Comparison of ENCODE assay signal across 2 cellular contexts in the genomic region with DNA sequence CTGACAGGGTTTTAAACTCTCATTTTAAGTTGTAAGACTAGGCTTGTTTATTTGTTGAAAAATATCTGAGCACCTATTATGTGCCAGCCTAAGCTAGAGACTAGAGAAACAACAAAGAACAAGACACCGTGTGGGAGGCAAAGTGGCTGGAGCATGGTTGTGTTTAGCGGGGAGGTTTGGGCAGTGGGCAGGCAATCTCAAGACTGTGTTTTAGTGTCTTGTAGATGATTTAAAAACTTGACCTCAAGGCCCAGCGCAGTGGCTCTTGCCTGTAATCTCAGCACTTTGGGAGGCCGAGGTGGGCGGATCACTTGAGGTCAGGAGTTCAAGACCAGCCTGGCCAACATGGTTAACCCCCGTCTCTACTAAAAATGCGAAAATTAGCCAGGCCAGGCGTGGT.
TF ChIP-seq lines count a peak whose summit lies in the region.

No MANE protein-coding gene starts in this region.

TF ChIP-seq in IMR-90, 13 proteins besides CTCF, POLR2A, EP300 and RAD21:
- no peak for TF ChIP-seq BHLHE40 (IDR thresholded peaks at IDR 0.05; ENCODE audit: low read depth, low read length)
- no peak for TF ChIP-seq MAZ (IDR thresholded peaks at IDR 0.05; ENCODE audit: borderline replicate concordance, low read depth, low read length)
- TF ChIP-seq, protein P1, sequence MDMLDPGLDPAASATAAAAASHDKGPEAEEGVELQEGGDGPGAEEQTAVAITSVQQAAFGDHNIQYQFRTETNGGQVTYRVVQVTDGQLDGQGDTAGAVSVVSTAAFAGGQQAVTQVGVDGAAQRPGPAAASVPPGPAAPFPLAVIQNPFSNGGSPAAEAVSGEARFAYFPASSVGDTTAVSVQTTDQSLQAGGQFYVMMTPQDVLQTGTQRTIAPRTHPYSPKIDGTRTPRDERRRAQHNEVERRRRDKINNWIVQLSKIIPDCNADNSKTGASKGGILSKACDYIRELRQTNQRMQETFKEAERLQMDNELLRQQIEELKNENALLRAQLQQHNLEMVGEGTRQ (IDR thresholded peaks at IDR 0.05; ENCODE audit: low read depth, low read length): no peak
- TF ChIP-seq NFE2L2 (IDR thresholded peaks at IDR 0.05; ENCODE audit: low read depth, low read length): no peak
- no peak for TF ChIP-seq FOS (IDR thresholded peaks at IDR 0.05; ENCODE audit: low read depth, low read length)
- TF ChIP-seq CEBPB (IDR thresholded peaks at IDR 0.05; ENCODE audit: low read depth, low read length): no peak
- TF ChIP-seq MXI1 (IDR thresholded peaks at IDR 0.05; ENCODE audit: borderline replicate concordance, low read depth, low read length): no peak
- no peak for TF ChIP-seq MAFK (IDR thresholded peaks at IDR 0.05; ENCODE audit: low read depth, low read length)
- no peak for TF ChIP-seq RFX5 (IDR thresholded peaks at IDR 0.05; ENCODE audit: low read depth, low read length)
- TF ChIP-seq, protein P2, sequence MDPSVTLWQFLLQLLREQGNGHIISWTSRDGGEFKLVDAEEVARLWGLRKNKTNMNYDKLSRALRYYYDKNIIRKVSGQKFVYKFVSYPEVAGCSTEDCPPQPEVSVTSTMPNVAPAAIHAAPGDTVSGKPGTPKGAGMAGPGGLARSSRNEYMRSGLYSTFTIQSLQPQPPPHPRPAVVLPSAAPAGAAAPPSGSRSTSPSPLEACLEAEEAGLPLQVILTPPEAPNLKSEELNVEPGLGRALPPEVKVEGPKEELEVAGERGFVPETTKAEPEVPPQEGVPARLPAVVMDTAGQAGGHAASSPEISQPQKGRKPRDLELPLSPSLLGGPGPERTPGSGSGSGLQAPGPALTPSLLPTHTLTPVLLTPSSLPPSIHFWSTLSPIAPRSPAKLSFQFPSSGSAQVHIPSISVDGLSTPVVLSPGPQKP (IDR thresholded peaks at IDR 0.05; ENCODE audit: borderline replicate concordance, low read depth, low read length): no peak
- TF ChIP-seq SMC3 (IDR thresholded peaks at IDR 0.05; ENCODE audit: low read depth, low read length): no peak
- TF ChIP-seq RCOR1 (IDR thresholded peaks at IDR 0.05; ENCODE audit: insufficient replicate concordance, low read length): no peak
- TF ChIP-seq CHD1 (IDR thresholded peaks at IDR 0.05; ENCODE audit: low read depth, low read length): no peak

TF ChIP-seq in WTC11, 78 proteins besides CTCF, POLR2A, EP300 and RAD21:
- TF ChIP-seq, protein P3, sequence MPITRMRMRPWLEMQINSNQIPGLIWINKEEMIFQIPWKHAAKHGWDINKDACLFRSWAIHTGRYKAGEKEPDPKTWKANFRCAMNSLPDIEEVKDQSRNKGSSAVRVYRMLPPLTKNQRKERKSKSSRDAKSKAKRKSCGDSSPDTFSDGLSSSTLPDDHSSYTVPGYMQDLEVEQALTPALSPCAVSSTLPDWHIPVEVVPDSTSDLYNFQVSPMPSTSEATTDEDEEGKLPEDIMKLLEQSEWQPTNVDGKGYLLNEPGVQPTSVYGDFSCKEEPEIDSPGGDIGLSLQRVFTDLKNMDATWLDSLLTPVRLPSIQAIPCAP (CRISPR knock-in tag; IDR thresholded peaks at IDR 0.05): no peak
- TF ChIP-seq, protein P4, sequence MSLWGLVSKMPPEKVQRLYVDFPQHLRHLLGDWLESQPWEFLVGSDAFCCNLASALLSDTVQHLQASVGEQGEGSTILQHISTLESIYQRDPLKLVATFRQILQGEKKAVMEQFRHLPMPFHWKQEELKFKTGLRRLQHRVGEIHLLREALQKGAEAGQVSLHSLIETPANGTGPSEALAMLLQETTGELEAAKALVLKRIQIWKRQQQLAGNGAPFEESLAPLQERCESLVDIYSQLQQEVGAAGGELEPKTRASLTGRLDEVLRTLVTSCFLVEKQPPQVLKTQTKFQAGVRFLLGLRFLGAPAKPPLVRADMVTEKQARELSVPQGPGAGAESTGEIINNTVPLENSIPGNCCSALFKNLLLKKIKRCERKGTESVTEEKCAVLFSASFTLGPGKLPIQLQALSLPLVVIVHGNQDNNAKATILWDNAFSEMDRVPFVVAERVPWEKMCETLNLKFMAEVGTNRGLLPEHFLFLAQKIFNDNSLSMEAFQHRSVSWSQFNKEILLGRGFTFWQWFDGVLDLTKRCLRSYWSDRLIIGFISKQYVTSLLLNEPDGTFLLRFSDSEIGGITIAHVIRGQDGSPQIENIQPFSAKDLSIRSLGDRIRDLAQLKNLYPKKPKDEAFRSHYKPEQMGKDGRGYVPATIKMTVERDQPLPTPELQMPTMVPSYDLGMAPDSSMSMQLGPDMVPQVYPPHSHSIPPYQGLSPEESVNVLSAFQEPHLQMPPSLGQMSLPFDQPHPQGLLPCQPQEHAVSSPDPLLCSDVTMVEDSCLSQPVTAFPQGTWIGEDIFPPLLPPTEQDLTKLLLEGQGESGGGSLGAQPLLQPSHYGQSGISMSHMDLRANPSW (CRISPR knock-in tag; conservative IDR thresholded peaks at IDR 0.05; ENCODE audit: low read depth): no peak
- TF ChIP-seq, protein P5, sequence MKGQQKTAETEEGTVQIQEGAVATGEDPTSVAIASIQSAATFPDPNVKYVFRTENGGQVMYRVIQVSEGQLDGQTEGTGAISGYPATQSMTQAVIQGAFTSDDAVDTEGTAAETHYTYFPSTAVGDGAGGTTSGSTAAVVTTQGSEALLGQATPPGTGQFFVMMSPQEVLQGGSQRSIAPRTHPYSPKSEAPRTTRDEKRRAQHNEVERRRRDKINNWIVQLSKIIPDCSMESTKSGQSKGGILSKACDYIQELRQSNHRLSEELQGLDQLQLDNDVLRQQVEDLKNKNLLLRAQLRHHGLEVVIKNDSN (CRISPR knock-in tag; IDR thresholded peaks at IDR 0.05): no peak
- TF ChIP-seq JAZF1 (CRISPR knock-in tag; IDR thresholded peaks at IDR 0.05): no peak
